ENCODE assay signal across 1 cellular context in the genomic region with DNA sequence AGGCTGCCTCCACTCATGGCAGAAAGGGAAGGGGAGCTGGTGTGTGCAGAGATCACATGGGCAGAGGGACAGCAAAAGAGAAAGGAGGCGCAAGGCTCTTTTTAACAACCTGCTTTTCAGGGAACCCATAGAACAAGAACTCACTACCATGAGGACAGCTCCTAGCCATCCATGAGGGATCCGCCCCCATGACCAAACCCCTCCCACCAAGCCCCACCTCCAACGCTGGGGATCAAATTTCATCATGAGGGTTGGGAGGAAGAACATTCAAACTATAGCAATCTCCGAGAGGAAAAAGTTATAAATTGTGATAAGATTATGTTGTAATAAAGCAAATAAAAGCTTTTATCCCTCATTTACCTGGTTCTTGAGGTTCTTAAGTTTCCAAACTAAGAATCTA.
TF ChIP-seq lines count a peak whose summit lies in the region.

No MANE protein-coding gene starts in this region.

TF ChIP-seq in GM23338, 12 proteins besides CTCF, POLR2A, EP300 and RAD21 (continued from another document):
- TF ChIP-seq, protein P1, sequence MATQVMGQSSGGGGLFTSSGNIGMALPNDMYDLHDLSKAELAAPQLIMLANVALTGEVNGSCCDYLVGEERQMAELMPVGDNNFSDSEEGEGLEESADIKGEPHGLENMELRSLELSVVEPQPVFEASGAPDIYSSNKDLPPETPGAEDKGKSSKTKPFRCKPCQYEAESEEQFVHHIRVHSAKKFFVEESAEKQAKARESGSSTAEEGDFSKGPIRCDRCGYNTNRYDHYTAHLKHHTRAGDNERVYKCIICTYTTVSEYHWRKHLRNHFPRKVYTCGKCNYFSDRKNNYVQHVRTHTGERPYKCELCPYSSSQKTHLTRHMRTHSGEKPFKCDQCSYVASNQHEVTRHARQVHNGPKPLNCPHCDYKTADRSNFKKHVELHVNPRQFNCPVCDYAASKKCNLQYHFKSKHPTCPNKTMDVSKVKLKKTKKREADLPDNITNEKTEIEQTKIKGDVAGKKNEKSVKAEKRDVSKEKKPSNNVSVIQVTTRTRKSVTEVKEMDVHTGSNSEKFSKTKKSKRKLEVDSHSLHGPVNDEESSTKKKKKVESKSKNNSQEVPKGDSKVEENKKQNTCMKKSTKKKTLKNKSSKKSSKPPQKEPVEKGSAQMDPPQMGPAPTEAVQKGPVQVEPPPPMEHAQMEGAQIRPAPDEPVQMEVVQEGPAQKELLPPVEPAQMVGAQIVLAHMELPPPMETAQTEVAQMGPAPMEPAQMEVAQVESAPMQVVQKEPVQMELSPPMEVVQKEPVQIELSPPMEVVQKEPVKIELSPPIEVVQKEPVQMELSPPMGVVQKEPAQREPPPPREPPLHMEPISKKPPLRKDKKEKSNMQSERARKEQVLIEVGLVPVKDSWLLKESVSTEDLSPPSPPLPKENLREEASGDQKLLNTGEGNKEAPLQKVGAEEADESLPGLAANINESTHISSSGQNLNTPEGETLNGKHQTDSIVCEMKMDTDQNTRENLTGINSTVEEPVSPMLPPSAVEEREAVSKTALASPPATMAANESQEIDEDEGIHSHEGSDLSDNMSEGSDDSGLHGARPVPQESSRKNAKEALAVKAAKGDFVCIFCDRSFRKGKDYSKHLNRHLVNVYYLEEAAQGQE (IDR thresholded peaks at IDR 0.05; ENCODE audit: unreplicated experiment): no peak
TF ChIP-seq in GM23338: peak in this region for 0.
